Comparison of ENCODE assay signal across 13 cellular contexts in the genomic region with DNA sequence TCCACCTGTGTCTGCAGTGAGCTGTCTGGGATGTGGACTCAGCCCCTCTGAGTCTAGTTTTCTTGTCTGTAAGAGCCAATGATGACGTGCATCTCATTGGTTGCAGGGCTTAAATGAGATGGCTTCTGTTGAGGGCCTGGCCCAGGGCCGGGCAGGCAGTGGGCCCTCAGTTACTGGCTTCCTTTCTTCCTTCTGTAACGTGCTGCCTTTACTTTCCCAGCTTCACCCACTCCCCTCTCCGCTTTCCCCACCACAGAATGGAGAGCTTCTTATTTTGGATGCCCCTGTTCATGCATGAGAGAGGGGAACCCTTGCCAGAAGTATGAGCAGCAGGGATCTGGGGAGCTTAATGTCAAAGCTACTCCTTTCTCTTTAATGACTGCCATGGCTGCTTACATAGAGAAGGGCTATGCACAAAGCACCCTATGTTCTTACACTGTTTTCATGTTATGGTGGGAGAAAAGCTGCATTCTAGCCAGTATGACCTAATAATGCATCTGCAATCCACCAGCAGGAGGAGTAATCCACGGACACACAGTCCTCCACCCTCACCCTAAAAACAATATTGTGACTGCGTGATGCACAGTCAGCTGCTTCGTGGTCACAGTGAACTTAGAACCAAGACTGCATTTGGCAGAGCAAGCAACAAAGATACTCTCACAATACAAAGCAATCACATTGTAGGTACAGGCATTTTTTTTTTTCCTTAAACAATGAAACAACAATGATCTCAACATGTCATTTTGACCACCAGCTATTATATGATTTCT. TPM values are rescaled to one million over a fixed set of nuclear protein-coding genes. Genes with fewer than 3 reads are reported as not detected.
DNase-seq lines count a peak whose midpoint lies in the region; ATAC-seq, FAIRE-seq and TF ChIP-seq lines count a peak whose summit lies in the region.
"Had no signal": no experiment of that assay in that cellular context is flagged by ENCODE, and none has a peak within 500 bp of the region (broad histone marks: within the 10 kb centered on the region; RNA-seq: fewer than 3 reads in every experiment).

No MANE protein-coding gene starts in this region.

- H3K4me1 ChIP-seq in keratinocyte (ENCODE audit: control insufficient read depth, extremely low read depth, insufficient read depth, low read length), result peaks cover 3% of the 10 kb centered on the region
- H3K4me1 ChIP-seq: esophagus squamous epithelium had no signal

- no peaks in the 10 kb centered on the region for H3K27me3 ChIP-seq in keratinocyte (ENCODE audit: control insufficient read depth, extremely low read depth, insufficient read depth, low read length)
- H3K27me3 ChIP-seq: esophagus squamous epithelium had no signal

- no peaks in the 10 kb centered on the region for H3K9me1 ChIP-seq in keratinocyte (ENCODE audit: control insufficient read depth, extremely low read depth, insufficient read depth, low read length)

- H3K27ac ChIP-seq in keratinocyte (ENCODE audit: control insufficient read depth, insufficient read depth, low read length), result no peak overlapping the region
- H3K27ac ChIP-seq: esophagus squamous epithelium had no signal

- H3K36me3 ChIP-seq in keratinocyte (ENCODE audit: control insufficient read depth in 2 of 2, extremely low read depth in 1 of 2, insufficient read depth in 2 of 2, low read length in 2 of 2), result no peaks in the 10 kb centered on the region
- H3K36me3 ChIP-seq: esophagus squamous epithelium had no signal

- TF ChIP-seq CTCF in HFF-Myc (IDR thresholded peaks at IDR 0.05; ENCODE audit: low read depth, low read length, missing control alignments) (peak; percentile 47), astrocyte of the spinal cord (IDR thresholded peaks at IDR 0.05; ENCODE audit: low read depth, low read length) (peak; percentile 57), keratinocyte (optimal IDR thresholded peaks at IDR 0.05 in 1 of 3, IDR thresholded peaks at IDR 0.05 in 1 of 3, conservative IDR thresholded peaks at IDR 0.05 in 1 of 3; ENCODE audit: extremely low read depth in 1 of 3, insufficient read depth in 2 of 3, low read length in 3 of 3) (peak; percentile 37 to 63 (median 50))

- DNase-seq in A172 (ENCODE audit: low spot score) (peak; percentile 53), HFF-Myc (ENCODE audit: extremely low read depth, low read depth) (no peak), astrocyte of the spinal cord (ENCODE audit: low read depth, low spot score) (peak; percentile 55), keratinocyte (ENCODE audit: low read depth, low spot score) (no peak), NCI-H748 treated with DMSO at 0.1 percent for 48 hours (lab: John Stamatoyannopoulos, UW) (no peak), NCI-H2171 (lab: John Stamatoyannopoulos, UW) (no peak), cerebellum (ENCODE audit: low spot score) (no peak)
- DNase-seq: activated CD4-positive, alpha-beta T cell treated with anti-CD3 and anti-CD28 coated beads, Interleukin-2, amount 50 U/mL, for 48 hours; esophagus squamous epithelium; NCI-H524; stimulated activated naive CD4-positive, alpha-beta T cell treated with Interleukin-2 at 50 U/mL for 16 hours had no signal

- no peaks in the 10 kb centered on the region for H3K9me3 ChIP-seq in keratinocyte (ENCODE audit: control insufficient read depth, low read depth, low read length)
- H3K9me3 ChIP-seq: esophagus squamous epithelium had no signal

- no peak overlapping the region for H3K9ac ChIP-seq in keratinocyte (ENCODE audit: control insufficient read depth, extremely low read depth, insufficient read depth, low read length)

- FAIRE-seq in keratinocyte (lab: Jason Lieb, UNC), result no peak

- no peak overlapping the region for H3K4me3 ChIP-seq in HFF-Myc (replicated peaks; ENCODE audit: low read depth, low read length)
- no peak overlapping the region for H3K4me3 ChIP-seq in astrocyte of the spinal cord (ENCODE audit: low read depth, low read length)
- H3K4me3 ChIP-seq in keratinocyte (ENCODE audit: control insufficient read depth in 2 of 3, extremely low read depth in 1 of 3, insufficient read depth in 2 of 3, low read depth in 1 of 3, low read length in 3 of 3), result no peak overlapping the region
- H3K4me3 ChIP-seq: esophagus squamous epithelium had no signal

- H3K4me2 ChIP-seq in keratinocyte (ENCODE audit: control insufficient read depth, extremely low read depth, insufficient read depth, low read depth, low read length), result no peak overlapping the region

- dilution Hi-C loops in keratinocyte (cut with MboI; ENCODE audit: extremely low pct_ligation_motif_present, low sequenced_read_pairs), result no loop called here

- ATAC-seq in HG02852 (IDR thresholded peaks at IDR 0.05; ENCODE audit: unreplicated experiment), result no peak

- no peaks in the 10 kb centered on the region for H3K79me2 ChIP-seq in keratinocyte (ENCODE audit: control insufficient read depth, insufficient read depth, low read length)

- no peaks in the 10 kb centered on the region for H4K20me1 ChIP-seq in keratinocyte (ENCODE audit: control insufficient read depth, extremely low read depth, insufficient read depth, low read length)

- no peak overlapping the region for H2AFZ ChIP-seq in keratinocyte (ENCODE audit: control insufficient read depth, low read length)

- in situ Hi-C loops in astrocyte of the spinal cord (cut with HindIII; ENCODE audit: low sequenced_read_pairs), result no loop called here

RNA-seq across cellular contexts. Expression of gene CREG2, which starts 37.2 kb away (rescaled TPM):
- 0.62 and 0.69 TPM in 2 replicates for total RNA-seq in A172 (2014; rRNA removed; shearing (Covaris generic))
- polyA plus RNA-seq in keratinocyte, result 1.7 to 2.8 TPM (median 1.8 TPM) in 3 replicates
- polyA plus RNA-seq in keratinocyte (2011; ENCODE audit: low read depth), result 0.20 TPM
- polyA plus RNA-seq in keratinocyte (2011; cell fraction: cytosol; rRNA removed), result 1.3 and 3.0 TPM in 2 replicates
- polyA plus RNA-seq in keratinocyte (2011; cell fraction: nucleus; rRNA removed), result 1.8 and 2.5 TPM in 2 replicates
- polyA plus RNA-seq in keratinocyte (2012; ENCODE audit: low replicate concordance), result 0.54 and 1.1 TPM in 2 replicates
- polyA minus RNA-seq in keratinocyte, result 0.19 to 0.96 TPM in 2 of 3 replicates, not detected in the other
- polyA minus RNA-seq in keratinocyte (2011; cell fraction: cytosol; rRNA and poly(A)+ RNA removed), result 0.96 TPM
- 1.2 and 2.2 TPM in 2 replicates for polyA minus RNA-seq in keratinocyte (2011; cell fraction: nucleus; rRNA and poly(A)+ RNA removed)
- total RNA-seq in cerebellum, result 8.6 TPM
- total RNA-seq: posterior vena cava had no signal

RNA-seq across cellular contexts. Expression of gene RNF149, which starts 41.6 kb away (rescaled TPM):
- total RNA-seq in A172 (2014; rRNA removed; shearing (Covaris generic)), result 21.7 and 21.9 TPM in 2 replicates
- polyA plus RNA-seq in keratinocyte, result 40.5 to 68.0 TPM (median 47.1 TPM) in 3 replicates
- 33.8 TPM for polyA plus RNA-seq in keratinocyte (2011; ENCODE audit: low read depth)
- 14.7 and 27.4 TPM in 2 replicates for polyA plus RNA-seq in keratinocyte (2011; cell fraction: cytosol; rRNA removed)
- polyA plus RNA-seq in keratinocyte (2011; cell fraction: nucleus; rRNA removed), result 87.2 and 116 TPM in 2 replicates
- polyA plus RNA-seq in keratinocyte (2012; ENCODE audit: low replicate concordance), result 44.1 and 71.2 TPM in 2 replicates
- 14.3 to 51.5 TPM (median 30.2 TPM) in 3 replicates for polyA minus RNA-seq in keratinocyte
- 34.9 TPM for polyA minus RNA-seq in keratinocyte (2011; cell fraction: cytosol; rRNA and poly(A)+ RNA removed)
- 64.6 and 83.7 TPM in 2 replicates for polyA minus RNA-seq in keratinocyte (2011; cell fraction: nucleus; rRNA and poly(A)+ RNA removed)
- 69.5 TPM for total RNA-seq in cerebellum

Comparison
In these comparisons a context has a peak if more than half of its experiments do, and no peak if none do; other contexts are left out.
1. DNase-seq: peak in A172 (single experiment) and astrocyte of the spinal cord (single experiment); none in HFF-Myc (single experiment), keratinocyte (single experiment), NCI-H748 treated with DMSO at 0.1 percent for 48 hours (single experiment), NCI-H2171 (single experiment) and cerebellum (single experiment).
2. Peak in every context shown above with its lines, with median percentiles within 50 percentile points of each other: CTCF ChIP-seq.